8 cellular contexts compared by ENCODE assay signal in genomic region chr20:17939622-17940446, GRCh38. TPM values are rescaled to one million over a fixed set of nuclear protein-coding genes. Genes with fewer than 3 reads are reported as not detected.
DNase-seq lines count a peak whose midpoint lies in the region; ATAC-seq and TF ChIP-seq lines count a peak whose summit lies in the region.

No MANE protein-coding gene starts in this region.

- H3K4me1 ChIP-seq in cardiac muscle cell (ENCODE audit: low read depth) (peaks cover 25% of the 10 kb centered on the region), left ventricle myocardium inferior (peaks cover 39% of the 10 kb centered on the region), foreskin keratinocyte (no peaks in the 10 kb centered on the region), SJCRH30 (peaks cover 9% of the 10 kb centered on the region; the same call in 1 of the 2 replicates)

- no peak for DNase-seq in cardiac muscle cell (ENCODE audit: low read depth in 1 of 2, low spot score in 1 of 2)
- no peak for DNase-seq in left ventricle myocardium inferior
- DNase-seq in glutamatergic neuron, result no peak
- no peak for DNase-seq in foreskin keratinocyte
- no peak for DNase-seq in substantia nigra (lab: John Stamatoyannopoulos, UW)
- DNase-seq in SJCRH30, result no peak

- no peaks in the 10 kb centered on the region for H3K9me3 ChIP-seq in cardiac muscle cell (ENCODE audit: low read depth)
- H3K9me3 ChIP-seq in left ventricle myocardium inferior (replicated peaks), result no peaks in the 10 kb centered on the region
- H3K9me3 ChIP-seq in SJCRH30 (replicated peaks), result no peaks in the 10 kb centered on the region

- H3K4me1 Mint-ChIP-seq in glutamatergic neuron (ENCODE audit: low read depth, unreplicated experiment), result peaks cover 8% of the 10 kb centered on the region

- H3K27me3 ChIP-seq in cardiac muscle cell (no peaks in the 10 kb centered on the region), left ventricle myocardium inferior (ENCODE audit: low read depth) (no peaks in the 10 kb centered on the region), foreskin keratinocyte (no peaks in the 10 kb centered on the region), SJCRH30 (no peaks in the 10 kb centered on the region)

- H3K27ac Mint-ChIP-seq in glutamatergic neuron (ENCODE audit: unreplicated experiment), result peak overlapping the region; percentile 28

- ATAC-seq in foreskin keratinocyte, result no peak
- no peak for ATAC-seq in GM18867 (IDR thresholded peaks at IDR 0.05; ENCODE audit: unreplicated experiment)

- no peak overlapping the region for H3K4me3 ChIP-seq in cardiac muscle cell
- H3K4me3 ChIP-seq in left ventricle myocardium inferior, result no peak overlapping the region
- H3K4me3 ChIP-seq in SJCRH30, result no peak overlapping the region

- peaks cover 3% of the 10 kb centered on the region for H3K27me3 Mint-ChIP-seq in glutamatergic neuron (ENCODE audit: unreplicated experiment)

- no peaks in the 10 kb centered on the region for H3K36me3 Mint-ChIP-seq in glutamatergic neuron (ENCODE audit: unreplicated experiment)

- peaks cover 3% of the 10 kb centered on the region for H3K9me3 Mint-ChIP-seq in glutamatergic neuron (ENCODE audit: unreplicated experiment)

- TF ChIP-seq CTCF in cardiac muscle cell (IDR thresholded peaks at IDR 0.05; ENCODE audit: low read depth, low read length) (no peak), left ventricle myocardium inferior (IDR thresholded peaks at IDR 0.05; ENCODE audit: borderline replicate concordance) (no peak), glutamatergic neuron (IDR thresholded peaks at IDR 0.05; ENCODE audit: partially characterized antibody, unreplicated experiment) (no peak), foreskin keratinocyte (conservative IDR thresholded peaks at IDR 0.05) (no peak)

- H3K27ac ChIP-seq in cardiac muscle cell, result peak overlapping the region; percentile 67
- no peak overlapping the region for H3K27ac ChIP-seq in left ventricle myocardium inferior (replicated peaks)
- no peak overlapping the region for H3K27ac ChIP-seq in foreskin keratinocyte
- no peak overlapping the region for H3K27ac ChIP-seq in substantia nigra (ENCODE audit: low read depth, low read length, poor library complexity, severe bottlenecking)
- H3K27ac ChIP-seq in SJCRH30, result no peak overlapping the region

- no peak overlapping the region for H3K4me3 Mint-ChIP-seq in glutamatergic neuron (ENCODE audit: unreplicated experiment)

- intact Hi-C loops in left ventricle myocardium inferior (cut with micrococcal nuclease), result no loop called here

- H3K36me3 ChIP-seq in cardiac muscle cell (peaks cover 31% of the 10 kb centered on the region), left ventricle myocardium inferior (peaks cover 44% of the 10 kb centered on the region), SJCRH30 (peaks cover 45% of the 10 kb centered on the region)

TF ChIP-seq in PFSK-1, 5 proteins besides CTCF, POLR2A, EP300 and RAD21:
- TF ChIP-seq TAF1 (IDR thresholded peaks at IDR 0.05; ENCODE audit: borderline replicate concordance, insufficient read depth, low read length) (no peak), REST (IDR thresholded peaks at IDR 0.05; ENCODE audit: insufficient read depth in 1 of 2, low read depth in 2 of 2, low read length in 2 of 2) (no peak), SIN3A (IDR thresholded peaks at IDR 0.05; ENCODE audit: borderline replicate concordance, insufficient read depth, low read length) (no peak), FOXP2 (optimal IDR thresholded peaks at IDR 0.05; ENCODE audit: borderline replicate concordance, extremely low read depth, extremely low read length, insufficient read depth) (no peak), POLR2AphosphoS5 (IDR thresholded peaks at IDR 0.05; ENCODE audit: low read depth, low read length) (peak; percentile 9)

RNA-seq across cellular contexts. Expression of gene SNX5, which starts 28.8 kb away (rescaled TPM):
- 95.4 and 144 TPM in 2 replicates for total RNA-seq in cardiac muscle cell
- polyA plus RNA-seq in cardiac muscle cell, result 105 and 173 TPM in 2 replicates
- total RNA-seq in left ventricle myocardium inferior, result 46.3 TPM
- polyA plus RNA-seq in PFSK-1 (2012; ENCODE audit: insufficient read length, low read depth), result 113 TPM
- 43.2 TPM for total RNA-seq in glutamatergic neuron (ENCODE audit: unreplicated experiment)
- 145 and 154 TPM in 2 replicates for total RNA-seq in foreskin keratinocyte
- polyA plus RNA-seq in foreskin keratinocyte, result 104 and 126 TPM in 2 replicates
- total RNA-seq in SJCRH30 (2014; rRNA removed; shearing (Covaris generic)), result 186 and 235 TPM in 2 replicates

RNA-seq across cellular contexts. Expression of gene MGME1, which starts 29.0 kb away (rescaled TPM):
- 12.3 and 15.9 TPM in 2 replicates for total RNA-seq in cardiac muscle cell
- 27.2 and 34.9 TPM in 2 replicates for polyA plus RNA-seq in cardiac muscle cell
- 13.6 TPM for total RNA-seq in left ventricle myocardium inferior
- polyA plus RNA-seq in PFSK-1 (2012; ENCODE audit: insufficient read length, low read depth), result 10.4 TPM
- total RNA-seq in glutamatergic neuron (ENCODE audit: unreplicated experiment), result 4.8 TPM
- 29.3 and 30.6 TPM in 2 replicates for total RNA-seq in foreskin keratinocyte
- polyA plus RNA-seq in foreskin keratinocyte, result 25.3 and 28.8 TPM in 2 replicates
- total RNA-seq in SJCRH30 (2014; rRNA removed; shearing (Covaris generic)), result 27.8 and 28.6 TPM in 2 replicates
